8 cellular contexts compared by ENCODE assay signal in the genomic region with DNA sequence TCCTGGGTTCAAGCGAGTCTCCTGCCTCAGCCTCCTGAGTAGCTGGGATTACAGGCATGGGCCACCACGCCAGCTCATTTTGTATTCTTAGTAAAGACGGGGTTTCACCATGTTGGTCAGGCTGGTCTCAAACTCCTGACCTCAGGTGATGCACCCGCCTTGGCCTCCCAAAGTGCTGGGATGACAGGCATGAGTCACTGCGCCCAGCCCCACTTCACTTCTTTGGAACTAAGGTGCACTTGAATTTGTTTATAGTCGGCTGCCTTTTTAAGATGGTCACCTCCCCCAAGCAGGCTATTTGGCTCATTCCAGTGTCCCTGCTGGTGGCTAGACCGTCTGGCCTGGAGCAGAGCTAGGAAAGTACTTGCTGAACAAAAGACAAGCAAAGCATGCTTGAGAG. TPM values are rescaled to one million over a fixed set of nuclear protein-coding genes. Genes with fewer than 3 reads are reported as not detected.
A peak's percentile ranks its signal among the peaks of the same experiment; 100 is the strongest.
DNase-seq lines count a peak whose midpoint lies in the region; ATAC-seq and TF ChIP-seq lines count a peak whose summit lies in the region.
"Not testable (repeated sequence)": the region's sequence is repeated elsewhere in the genome, so short reads cannot be mapped to it uniquely, and the experiment has no call there.

No MANE protein-coding gene starts in this region.

- DNase-seq in A172 (ENCODE audit: low spot score), result peak; percentile 54
- DNase-seq in HFFc6; activated CD8-positive, alpha-beta T cell treated with anti-CD3 and anti-CD28 coated beads for 36 hours; activated T-helper 2 cell treated with anti-CD3 and anti-CD28 coated beads, Interferon-gamma antibody, Interleukin-2, Interleukin-4, amounts not matched to agents 10 μg/mL and 5 μg/mL and 100 μg/mL, durations not matched to agents 14 hours and 24 hours and 36 hours (ENCODE audit: low spot score); neural crest cell (ENCODE audit: low read depth, low spot score): not testable (repeated sequence)
- DNase-seq in activated CD4-positive, alpha-beta T cell treated with anti-CD3 and anti-CD28 coated beads for 36 hours, result peak; percentile 30
- DNase-seq in Right ventricle myocardium inferior (ENCODE audit: missing footprints), result peak; percentile 18
- peak; percentile 56 for DNase-seq in stimulated activated CD8-positive, alpha-beta memory T cell treated with anti-CD3 and anti-CD28 coated beads, Interleukin-4, amount 100 ng/mL, for 48 hours

- not testable (repeated sequence) for H3K4me1 Mint-ChIP-seq in HFFc6 (ENCODE audit: low read depth); activated CD4-positive, alpha-beta T cell treated with anti-CD3 and anti-CD28 coated beads for 36 hours; activated CD8-positive, alpha-beta T cell treated with anti-CD3 and anti-CD28 coated beads for 36 hours (ENCODE audit: low read depth); activated T-helper 2 cell treated with anti-CD3 and anti-CD28 coated beads, Interferon-gamma antibody, Interleukin-2, Interleukin-4, amounts not matched to agents 10 μg/mL and 5 μg/mL and 100 μg/mL, durations not matched to agents 14 hours and 24 hours and 36 hours (ENCODE audit: low read depth); neural crest cell

- peak; percentile 33 for ATAC-seq in activated CD4-positive, alpha-beta T cell treated with anti-CD3 and anti-CD28 coated beads for 36 hours
- not testable (repeated sequence) for ATAC-seq in activated CD8-positive, alpha-beta T cell treated with anti-CD3 and anti-CD28 coated beads for 36 hours; Right ventricle myocardium inferior

- H3K27ac Mint-ChIP-seq in HFFc6, result peak overlapping the region; percentile 54; the same call in 1 of the 2 replicates
- H3K27ac Mint-ChIP-seq in activated CD4-positive, alpha-beta T cell treated with anti-CD3 and anti-CD28 coated beads for 36 hours, result not testable (repeated sequence)
- peak overlapping the region; percentile 52 for H3K27ac Mint-ChIP-seq in activated CD8-positive, alpha-beta T cell treated with anti-CD3 and anti-CD28 coated beads for 36 hours
- peak overlapping the region; percentile 52 for H3K27ac Mint-ChIP-seq in activated T-helper 2 cell treated with anti-CD3 and anti-CD28 coated beads, Interferon-gamma antibody, Interleukin-2, Interleukin-4, amounts not matched to agents 10 μg/mL and 5 μg/mL and 100 μg/mL, durations not matched to agents 14 hours and 24 hours and 36 hours
- H3K27ac Mint-ChIP-seq in neural crest cell (ENCODE audit: unreplicated experiment), result peak overlapping the region; percentile 35

- H3K9me3 Mint-ChIP-seq in HFFc6; activated CD4-positive, alpha-beta T cell treated with anti-CD3 and anti-CD28 coated beads for 36 hours (ENCODE audit: low read depth); activated CD8-positive, alpha-beta T cell treated with anti-CD3 and anti-CD28 coated beads for 36 hours; activated T-helper 2 cell treated with anti-CD3 and anti-CD28 coated beads, Interferon-gamma antibody, Interleukin-2, Interleukin-4, amounts not matched to agents 10 μg/mL and 5 μg/mL and 100 μg/mL, durations not matched to agents 14 hours and 24 hours and 36 hours; neural crest cell: not testable (repeated sequence)

- not testable (repeated sequence) for TF ChIP-seq CTCF in HFFc6 (IDR thresholded peaks at IDR 0.05); activated CD8-positive, alpha-beta T cell treated with anti-CD3 and anti-CD28 coated beads for 36 hours (IDR thresholded peaks at IDR 0.05); neural crest cell (conservative IDR thresholded peaks at IDR 0.05)

- intact Hi-C loops in activated CD4-positive, alpha-beta T cell treated with anti-CD3 and anti-CD28 coated beads for 36 hours (cut with DNase I, micrococcal nuclease); activated CD8-positive, alpha-beta T cell treated with anti-CD3 and anti-CD28 coated beads for 36 hours (cut with micrococcal nuclease); activated T-helper 2 cell treated with anti-CD3 and anti-CD28 coated beads, Interferon-gamma antibody, Interleukin-2, Interleukin-4, amounts not matched to agents 10 μg/mL and 5 μg/mL and 100 μg/mL, durations not matched to agents 14 hours and 24 hours and 36 hours (cut with micrococcal nuclease); Right ventricle myocardium inferior (cut with DNase I): not testable (repeated sequence)

- CTCF ChIA-PET in activated CD4-positive, alpha-beta T cell treated with anti-CD3 and anti-CD28 coated beads for 36 hours (lab: Charles Lee), result interaction anchor here (0.6 to 1.3 kb wide), 2 partner anchors 13 to 17 kb away, joined by 3 to 4 read pairs; no protein-coding TSS in a partner anchor
- CTCF ChIA-PET in activated CD8-positive, alpha-beta T cell treated with anti-CD3 and anti-CD28 coated beads for 36 hours (lab: Charles Lee), result interaction anchor here (1.2 kb wide), 1 partner anchor 11 kb away, joined by 6 read pairs; no protein-coding TSS in a partner anchor

- H3K4me3 Mint-ChIP-seq in HFFc6; activated CD4-positive, alpha-beta T cell treated with anti-CD3 and anti-CD28 coated beads for 36 hours; activated CD8-positive, alpha-beta T cell treated with anti-CD3 and anti-CD28 coated beads for 36 hours; activated T-helper 2 cell treated with anti-CD3 and anti-CD28 coated beads, Interferon-gamma antibody, Interleukin-2, Interleukin-4, amounts not matched to agents 10 μg/mL and 5 μg/mL and 100 μg/mL, durations not matched to agents 14 hours and 24 hours and 36 hours (ENCODE audit: low read depth): not testable (repeated sequence)
- H3K4me3 Mint-ChIP-seq in neural crest cell, result peak overlapping the region; percentile 31

- POLR2A ChIA-PET in activated CD4-positive, alpha-beta T cell treated with anti-CD3 and anti-CD28 coated beads for 36 hours (lab: Charles Lee), result interaction anchor here (0.6 to 0.7 kb wide), 2 partner anchors 37 to 297 kb away, joined by 5 to 6 read pairs; no protein-coding TSS in a partner anchor
- POLR2A ChIA-PET in activated CD8-positive, alpha-beta T cell treated with anti-CD3 and anti-CD28 coated beads for 36 hours (lab: Charles Lee), result interaction anchor here (0.6 to 2.8 kb wide), 8 partner anchors 8 to 352 kb away, joined by 3 to 13 read pairs (median 4); partner anchors contain the start of genes ENTR1 and PMPCA

- peaks cover 22% of the 10 kb centered on the region for H3K36me3 Mint-ChIP-seq in HFFc6 (ENCODE audit: low read depth)
- peaks cover 29% of the 10 kb centered on the region for H3K36me3 Mint-ChIP-seq in activated CD4-positive, alpha-beta T cell treated with anti-CD3 and anti-CD28 coated beads for 36 hours (ENCODE audit: low read depth)
- H3K36me3 Mint-ChIP-seq in activated CD8-positive, alpha-beta T cell treated with anti-CD3 and anti-CD28 coated beads for 36 hours (ENCODE audit: low read depth), result peaks cover 29% of the 10 kb centered on the region
- H3K36me3 Mint-ChIP-seq in activated T-helper 2 cell treated with anti-CD3 and anti-CD28 coated beads, Interferon-gamma antibody, Interleukin-2, Interleukin-4, amounts not matched to agents 10 μg/mL and 5 μg/mL and 100 μg/mL, durations not matched to agents 14 hours and 24 hours and 36 hours (ENCODE audit: low read depth), result peaks cover 60% of the 10 kb centered on the region
- not testable (repeated sequence) for H3K36me3 Mint-ChIP-seq in neural crest cell (ENCODE audit: low read depth)

- not testable (repeated sequence) for H3K27me3 Mint-ChIP-seq in HFFc6 (ENCODE audit: insufficient read depth); activated CD4-positive, alpha-beta T cell treated with anti-CD3 and anti-CD28 coated beads for 36 hours; activated CD8-positive, alpha-beta T cell treated with anti-CD3 and anti-CD28 coated beads for 36 hours; activated T-helper 2 cell treated with anti-CD3 and anti-CD28 coated beads, Interferon-gamma antibody, Interleukin-2, Interleukin-4, amounts not matched to agents 10 μg/mL and 5 μg/mL and 100 μg/mL, durations not matched to agents 14 hours and 24 hours and 36 hours (ENCODE audit: low read depth); neural crest cell (ENCODE audit: low read depth)

RNA-seq across cellular contexts. Expression of gene INPP5E, which starts 14.3 kb away (rescaled TPM):
- total RNA-seq in A172 (2014; rRNA removed; shearing (Covaris generic)), result 16.6 and 17.6 TPM in 2 replicates
- 10 to 100 TPM; 11.5 to 14.0 (median 12.3) TPM for total RNA-seq in HFFc6 (2021; fragmentation: NEBNext Ultra II Directional; extraction: Animal tissue kit (Norgen Biotek cat#: 25700))
- 10 to 100 TPM; 13.5 to 14.1 TPM for total RNA-seq in activated CD4-positive, alpha-beta T cell treated with anti-CD3 and anti-CD28 coated beads for 36 hours
- total RNA-seq in activated CD8-positive, alpha-beta T cell treated with anti-CD3 and anti-CD28 coated beads for 36 hours, result 10 to 100 TPM; 12.0 to 13.8 TPM
- total RNA-seq in activated T-helper 2 cell treated with anti-CD3 and anti-CD28 coated beads, Interferon-gamma antibody, Interleukin-2, Interleukin-4, amounts not matched to agents 10 μg/mL and 5 μg/mL and 100 μg/mL, durations not matched to agents 14 hours and 24 hours and 36 hours, result 20.8 and 21.8 TPM in 2 replicates
- total RNA-seq in Right ventricle myocardium inferior (10.8 TPM), neural crest cell (28.7 and 29.6 TPM in 2 replicates)

RNA-seq across cellular contexts. Expression of gene PMPCA, which starts 14.9 kb away (rescaled TPM):
- total RNA-seq in A172 (2014; rRNA removed; shearing (Covaris generic)), result 135 and 169 TPM in 2 replicates
- 10 to 100 TPM; 69.1 to 81.0 (median 75.9) TPM for total RNA-seq in HFFc6 (2021; fragmentation: NEBNext Ultra II Directional; extraction: Animal tissue kit (Norgen Biotek cat#: 25700))
- total RNA-seq in activated CD4-positive, alpha-beta T cell treated with anti-CD3 and anti-CD28 coated beads for 36 hours, result 100 to 1,000 TPM in 1 of 2 experiments, 10 to 100 TPM in 1; 88.0 to 113 TPM
- total RNA-seq in activated CD8-positive, alpha-beta T cell treated with anti-CD3 and anti-CD28 coated beads for 36 hours, result 100 to 1,000 TPM; 128 to 140 TPM
- total RNA-seq in activated T-helper 2 cell treated with anti-CD3 and anti-CD28 coated beads, Interferon-gamma antibody, Interleukin-2, Interleukin-4, amounts not matched to agents 10 μg/mL and 5 μg/mL and 100 μg/mL, durations not matched to agents 14 hours and 24 hours and 36 hours, result 111 TPM in 2 replicates
- 71.8 TPM for total RNA-seq in Right ventricle myocardium inferior
- 82.1 and 86.6 TPM in 2 replicates for total RNA-seq in neural crest cell

RNA-seq across cellular contexts. Expression of gene ENTR1, which starts 15.0 kb away (rescaled TPM):
- 99.2 and 148 TPM in 2 replicates for total RNA-seq in A172 (2014; rRNA removed; shearing (Covaris generic))
- total RNA-seq in HFFc6 (2021; fragmentation: NEBNext Ultra II Directional; extraction: Animal tissue kit (Norgen Biotek cat#: 25700)), result 10 to 100 TPM; 40.8 to 55.1 (median 43.7) TPM
- total RNA-seq in activated CD4-positive, alpha-beta T cell treated with anti-CD3 and anti-CD28 coated beads for 36 hours, result 10 to 100 TPM; 57.2 to 67.7 TPM
- total RNA-seq in activated CD8-positive, alpha-beta T cell treated with anti-CD3 and anti-CD28 coated beads for 36 hours, result 10 to 100 TPM; 65.9 to 66.8 TPM
- 66.4 and 75.6 TPM in 2 replicates for total RNA-seq in activated T-helper 2 cell treated with anti-CD3 and anti-CD28 coated beads, Interferon-gamma antibody, Interleukin-2, Interleukin-4, amounts not matched to agents 10 μg/mL and 5 μg/mL and 100 μg/mL, durations not matched to agents 14 hours and 24 hours and 36 hours
- total RNA-seq in Right ventricle myocardium inferior (23.7 TPM), neural crest cell (84.1 and 89.3 TPM in 2 replicates)

RNA-seq across cellular contexts. Expression of gene SNAPC4, which starts 25.4 kb away (rescaled TPM):
- 16.9 and 23.8 TPM in 2 replicates for total RNA-seq in A172 (2014; rRNA removed; shearing (Covaris generic))
- 1 to 10 TPM; 6.2 to 9.4 (median 6.5) TPM for total RNA-seq in HFFc6 (2021; fragmentation: NEBNext Ultra II Directional; extraction: Animal tissue kit (Norgen Biotek cat#: 25700))
- total RNA-seq in activated CD4-positive, alpha-beta T cell treated with anti-CD3 and anti-CD28 coated beads for 36 hours, result 10 to 100 TPM; 12.4 to 16.8 TPM
- 10 to 100 TPM; 15.5 to 17.1 TPM for total RNA-seq in activated CD8-positive, alpha-beta T cell treated with anti-CD3 and anti-CD28 coated beads for 36 hours
- 22.7 and 22.9 TPM in 2 replicates for total RNA-seq in activated T-helper 2 cell treated with anti-CD3 and anti-CD28 coated beads, Interferon-gamma antibody, Interleukin-2, Interleukin-4, amounts not matched to agents 10 μg/mL and 5 μg/mL and 100 μg/mL, durations not matched to agents 14 hours and 24 hours and 36 hours
- total RNA-seq in Right ventricle myocardium inferior, result 4.0 TPM
- total RNA-seq in neural crest cell, result 18.2 and 19.0 TPM in 2 replicates

RNA-seq across cellular contexts. Expression of gene CARD9, which starts 51.9 kb away (rescaled TPM):
- 0.95 and 1.1 TPM in 2 replicates for total RNA-seq in A172 (2014; rRNA removed; shearing (Covaris generic))
- 10 to 100 TPM in 2 of 6 experiments, 1 to 10 TPM in 4; 2.9 to 19.0 (median 3.2) TPM for total RNA-seq in HFFc6 (2021; fragmentation: NEBNext Ultra II Directional; extraction: Animal tissue kit (Norgen Biotek cat#: 25700))
- 1 to 10 TPM in 1 of 2 experiments, under 1 TPM in 1; 0.98 to 1.1 TPM for total RNA-seq in activated CD4-positive, alpha-beta T cell treated with anti-CD3 and anti-CD28 coated beads for 36 hours
- total RNA-seq in activated CD8-positive, alpha-beta T cell treated with anti-CD3 and anti-CD28 coated beads for 36 hours, result 1 to 10 TPM; 6.8 to 7.1 TPM
- 16.2 and 17.6 TPM in 2 replicates for total RNA-seq in activated T-helper 2 cell treated with anti-CD3 and anti-CD28 coated beads, Interferon-gamma antibody, Interleukin-2, Interleukin-4, amounts not matched to agents 10 μg/mL and 5 μg/mL and 100 μg/mL, durations not matched to agents 14 hours and 24 hours and 36 hours
- total RNA-seq in Right ventricle myocardium inferior (1.4 TPM), neural crest cell (1.3 and 1.4 TPM in 2 replicates)
